In genomic region chr12:47758834-47759690, GRCh38 we compare ENCODE assay signal across 1 cellular context.
TF ChIP-seq lines count a peak whose summit lies in the region.

Gene RAPGEF3, minus strand, starts transcription at chr12:47758880. Its CDS starts 324 bp downstream, at chr12:47758556.

TF ChIP-seq in H1, 55 proteins besides CTCF, POLR2A, EP300 and RAD21 (continued from another document):
- TF ChIP-seq GTF2F1 (IDR thresholded peaks at IDR 0.05; ENCODE audit: borderline replicate concordance, low read depth, low read length) (peak; percentile 29; the same call in 1 of the 2 replicates), HDAC2 (IDR thresholded peaks at IDR 0.05; ENCODE audit: borderline replicate concordance in 1 of 2, low read depth in 2 of 2, low read length in 2 of 2) (peak in 1 of 2 experiments; percentile 88; a peak in 2 of 4 replicates), RBBP5 (IDR thresholded peaks at IDR 0.05; ENCODE audit: borderline replicate concordance, low read depth, low read length) (peak; percentile 33; the same call in 1 of the 2 replicates), CREB1 (IDR thresholded peaks at IDR 0.05) (0 out of 2 replicates have a peak, but pooled peaks have one; percentile 7), KDM4A (IDR thresholded peaks at IDR 0.05; ENCODE audit: low read depth, low read length, severe bottlenecking) (peak; percentile 79), TAF1 (IDR thresholded peaks at IDR 0.05; ENCODE audit: low read depth, low read length) (0 out of 2 replicates have a peak, but pooled peaks have one; percentile 19), PHF8 (conservative IDR thresholded peaks at IDR 0.05; ENCODE audit: low read depth, low read length) (no peak; the same call in 1 of the 2 replicates), JUND (IDR thresholded peaks at IDR 0.05; ENCODE audit: low read length) (peak; percentile 74), JUN (IDR thresholded peaks at IDR 0.05; ENCODE audit: low read depth, low read length) (no peak), RXRA (IDR thresholded peaks at IDR 0.05; ENCODE audit: insufficient read depth, low read depth, low read length) (no peak), RFX5 (IDR thresholded peaks at IDR 0.05; ENCODE audit: borderline replicate concordance, low read depth, low read length) (no peak)
